ENCODE assay signal across 18 cellular contexts in genomic region chr7:25388681-25389080, GRCh38.
"Had no signal": no experiment of that assay in that cellular context is flagged by ENCODE, and none has a peak within 500 bp of the region (broad histone marks: within the 10 kb centered on the region; RNA-seq: fewer than 3 reads in every experiment).

No MANE protein-coding gene starts in this region.

- H3K27me3 ChIP-seq: dorsolateral prefrontal cortex, pancreas, right lobe of liver, tibial nerve, upper lobe of left lung had no signal

- DNase-seq: dorsolateral prefrontal cortex; effector CD4-positive, alpha-beta T cell; immature natural killer cell; islet precursor cell; kidney glomerular epithelial cell; left ventricle myocardium superior; lower lobe of right lung; natural killer cell; pancreas; right lobe of liver; small intestine; stimulated activated CD4-positive, alpha-beta T cell treated with anti-CD3 and anti-CD28 coated beads, Interleukin-15, amount 100 ng/mL, for 24 hours; stimulated activated CD4-positive, alpha-beta T cell treated with anti-CD3 and anti-CD28 coated beads, Interleukin-2, amount 100 ng/mL, for 48 hours; stimulated activated naive B cell treated with anti-CD40 and anti-IgM and Interleukin-4, amounts not matched to agents 10 μg/mL and 1 μg/mL and 100 μg/mL, for 72 hours; upper lobe of left lung had no signal

- H3K9me3 ChIP-seq: lower lobe of right lung, neutrophil, pancreas, right lobe of liver, thoracic aorta, tibial nerve, upper lobe of left lung had no signal

- ATAC-seq: left ventricle myocardium superior; lower lobe of right lung; natural killer cell; stimulated activated naive B cell treated with anti-CD40 and anti-IgM and Interleukin-4, amounts not matched to agents 10 μg/mL and 1 μg/mL and 100 μg/mL, for 72 hours had no signal

- H3K27ac ChIP-seq: dorsolateral prefrontal cortex, lower lobe of right lung, neutrophil, pancreas, right lobe of liver, thoracic aorta, tibial nerve, upper lobe of left lung had no signal

- H3K36me3 ChIP-seq: lower lobe of right lung, neutrophil, pancreas, right lobe of liver, thoracic aorta, tibial nerve, upper lobe of left lung had no signal

- H3K4me3 ChIP-seq: dorsolateral prefrontal cortex, lower lobe of right lung, pancreas, right lobe of liver, thoracic aorta, tibial nerve, upper lobe of left lung had no signal

- H3K4me1 ChIP-seq: right lobe of liver had no signal
